15 cellular contexts compared by ENCODE assay signal in genomic region chr6:108222504-108222903, GRCh38. TPM values are rescaled to one million over a fixed set of nuclear protein-coding genes. Genes with fewer than 3 reads are reported as not detected.
DNase-seq lines count a peak whose midpoint lies in the region; TF ChIP-seq lines count a peak whose summit lies in the region.
"Had no signal": no experiment of that assay in that cellular context is flagged by ENCODE, and none has a peak within 500 bp of the region (broad histone marks: within the 10 kb centered on the region; RNA-seq: fewer than 3 reads in every experiment).

No MANE protein-coding gene starts in this region.

- TF ChIP-seq CTCF in CD14-positive monocyte (IDR thresholded peaks at IDR 0.05) (no peak), GM13977 (IDR thresholded peaks at IDR 0.05; ENCODE audit: extremely low read depth, insufficient read depth, missing control alignments) (no peak)

- no peaks in the 10 kb centered on the region for H3K9me3 Mint-ChIP-seq in CD14-positive monocyte
- no peaks in the 10 kb centered on the region for H3K9me3 Mint-ChIP-seq in activated T-helper 2 cell treated with anti-CD3 and anti-CD28 coated beads, Interferon-gamma antibody, Interleukin-2, Interleukin-4, amounts not matched to agents 10 μg/mL and 5 μg/mL and 100 μg/mL, durations not matched to agents 14 hours and 24 hours and 36 hours

- H3K27ac Mint-ChIP-seq in CD14-positive monocyte = peak overlapping the region in 4 of 7 donors; percentile 21 to 78 (median 58)
- peak overlapping the region; percentile 76 for H3K27ac Mint-ChIP-seq in activated T-helper 2 cell treated with anti-CD3 and anti-CD28 coated beads, Interferon-gamma antibody, Interleukin-2, Interleukin-4, amounts not matched to agents 10 μg/mL and 5 μg/mL and 100 μg/mL, durations not matched to agents 14 hours and 24 hours and 36 hours

- in situ Hi-C loops in GM13977 (cut with MboI; ENCODE audit: low pct_unique_long_range_greater_than_20kb, low sequenced_read_pairs, unreplicated experiment) = no loop called here

- peaks cover 42 to 54% of the 10 kb centered on the region in 2 donors for H3K36me3 Mint-ChIP-seq in CD14-positive monocyte
- peaks cover 38% of the 10 kb centered on the region for H3K36me3 Mint-ChIP-seq in activated T-helper 2 cell treated with anti-CD3 and anti-CD28 coated beads, Interferon-gamma antibody, Interleukin-2, Interleukin-4, amounts not matched to agents 10 μg/mL and 5 μg/mL and 100 μg/mL, durations not matched to agents 14 hours and 24 hours and 36 hours (ENCODE audit: low read depth)

- no peak overlapping the region for H3K4me3 Mint-ChIP-seq in CD14-positive monocyte
- H3K4me3 Mint-ChIP-seq in activated T-helper 2 cell treated with anti-CD3 and anti-CD28 coated beads, Interferon-gamma antibody, Interleukin-2, Interleukin-4, amounts not matched to agents 10 μg/mL and 5 μg/mL and 100 μg/mL, durations not matched to agents 14 hours and 24 hours and 36 hours (ENCODE audit: low read depth) = no peak overlapping the region

- DNase-seq in CD14-positive monocyte (ENCODE audit: low spot score) (no peak), Kasumi-1 (lab: John Stamatoyannopoulos, UW) (peak; percentile 46 to 69), medulla oblongata (ENCODE audit: extremely low spot score) (peak; percentile 4), substantia nigra (lab: John Stamatoyannopoulos, UW) (no peak), GM13977 (ENCODE audit: low spot score) (no peak), cerebellar cortex (ENCODE audit: low spot score) (no peak), caudate nucleus (lab: John Stamatoyannopoulos, UW) (no peak)
- DNase-seq in activated T-helper 2 cell treated with anti-CD3 and anti-CD28 coated beads, Interferon-gamma antibody, Interleukin-2, Interleukin-4, amounts not matched to agents 10 μg/mL and 5 μg/mL and 100 μg/mL, durations not matched to agents 14 hours and 24 hours and 36 hours (ENCODE audit: low spot score) = no peak
- DNase-seq: activated CD4-positive, CD25-positive, alpha-beta regulatory T cell treated with anti-CD3 and anti-CD28 coated beads, Interleukin-2, amount 50 U/mL, for 72 hours; left ventricle myocardium inferior; NCI-H1436; NCI-H524 treated with DMSO at 0.1 percent for 48 hours; pancreas; stimulated activated CD4-positive, alpha-beta T cell treated with anti-CD3 and anti-CD28 coated beads, Interleukin-1b, Interleukin-23, amount 100 ng/mL, for 48 hours; stimulated activated naive CD4-positive, alpha-beta T cell treated with Interleukin-2 at 50 U/mL for 16 hours had no signal

- peaks cover 29% of the 10 kb centered on the region for H3K4me1 Mint-ChIP-seq in CD14-positive monocyte
- peaks cover 11% of the 10 kb centered on the region for H3K4me1 Mint-ChIP-seq in activated T-helper 2 cell treated with anti-CD3 and anti-CD28 coated beads, Interferon-gamma antibody, Interleukin-2, Interleukin-4, amounts not matched to agents 10 μg/mL and 5 μg/mL and 100 μg/mL, durations not matched to agents 14 hours and 24 hours and 36 hours (ENCODE audit: low read depth)

- H3K27ac ChIP-seq in substantia nigra (ENCODE audit: low read depth, low read length, poor library complexity, severe bottlenecking) (no peak overlapping the region), caudate nucleus (ENCODE audit: low read depth, low read length) (no peak overlapping the region)
- H3K27ac ChIP-seq: left ventricle myocardium inferior, pancreas had no signal

- peaks cover 0 to 3% (median 1%) of the 10 kb centered on the region in 3 donors for H3K27me3 Mint-ChIP-seq in CD14-positive monocyte (ENCODE audit: low read depth in 3 of 3)
- H3K27me3 Mint-ChIP-seq in activated T-helper 2 cell treated with anti-CD3 and anti-CD28 coated beads, Interferon-gamma antibody, Interleukin-2, Interleukin-4, amounts not matched to agents 10 μg/mL and 5 μg/mL and 100 μg/mL, durations not matched to agents 14 hours and 24 hours and 36 hours (ENCODE audit: low read depth) = no peaks in the 10 kb centered on the region

- intact Hi-C loops in CD14-positive monocyte (cut with micrococcal nuclease) = no loop called here
- intact Hi-C loops in activated T-helper 2 cell treated with anti-CD3 and anti-CD28 coated beads, Interferon-gamma antibody, Interleukin-2, Interleukin-4, amounts not matched to agents 10 μg/mL and 5 μg/mL and 100 μg/mL, durations not matched to agents 14 hours and 24 hours and 36 hours (cut with micrococcal nuclease) = no loop called here

RNA-seq across cellular contexts. Expression of gene SNX3, which starts 38.3 kb away (rescaled TPM):
- polyA plus RNA-seq in CD14-positive monocyte = 100 to 1,000 TPM; 394 to 441 TPM
- total RNA-seq in activated T-helper 2 cell treated with anti-CD3 and anti-CD28 coated beads, Interferon-gamma antibody, Interleukin-2, Interleukin-4, amounts not matched to agents 10 μg/mL and 5 μg/mL and 100 μg/mL, durations not matched to agents 14 hours and 24 hours and 36 hours = 73.4 and 73.9 TPM in 2 replicates

RNA-seq across cellular contexts. Expression of gene NR2E1, which starts 56.7 kb away (rescaled TPM):
- polyA plus RNA-seq in CD14-positive monocyte = not detected
- not detected in 2 replicates for total RNA-seq in activated T-helper 2 cell treated with anti-CD3 and anti-CD28 coated beads, Interferon-gamma antibody, Interleukin-2, Interleukin-4, amounts not matched to agents 10 μg/mL and 5 μg/mL and 100 μg/mL, durations not matched to agents 14 hours and 24 hours and 36 hours
- total RNA-seq: left ventricle myocardium inferior had no signal

Comparison
In these comparisons a context has a peak if more than half of its experiments do, and no peak if none do; other contexts are left out.
1. DNase-seq: peak in Kasumi-1 (2 of 2) and medulla oblongata (single experiment); none in CD14-positive monocyte (single experiment), activated T-helper 2 cell treated with anti-CD3 and anti-CD28 coated beads, Interferon-gamma antibody, Interleukin-2, Interleukin-4, amounts not matched to agents 10 μg/mL and 5 μg/mL and 100 μg/mL, durations not matched to agents 14 hours and 24 hours and 36 hours (single experiment), substantia nigra (0 of 49), GM13977 (single experiment), cerebellar cortex (single experiment) and caudate nucleus (0 of 61).